ENCODE assay signal across 14 cellular contexts in the genomic region with DNA sequence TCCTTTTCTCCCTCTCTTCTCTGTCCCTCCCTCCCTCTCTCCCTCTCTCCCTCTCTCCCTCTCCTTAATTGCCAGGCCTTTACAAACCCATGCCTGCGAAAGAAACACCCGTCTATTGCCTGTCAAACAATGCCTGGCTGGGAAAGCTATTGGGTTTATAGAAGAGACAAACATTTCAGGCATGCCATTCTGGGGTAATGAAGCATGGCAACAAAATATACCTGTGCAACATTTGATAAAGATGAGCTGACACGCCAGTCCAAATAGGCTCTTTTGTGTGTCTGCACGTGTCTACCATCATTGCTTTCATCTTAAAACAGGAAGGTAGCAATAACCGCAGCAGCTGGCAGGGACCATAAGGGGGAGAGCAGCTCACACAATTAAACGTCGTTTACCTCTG.
DNase-seq lines count a peak whose midpoint lies in the region; FAIRE-seq and TF ChIP-seq lines count a peak whose summit lies in the region.
"Had no signal": no experiment of that assay in that cellular context is flagged by ENCODE, and none has a peak within 500 bp of the region (broad histone marks: within the 10 kb centered on the region; RNA-seq: fewer than 3 reads in every experiment).

No MANE protein-coding gene starts in this region.

- CTCF ChIA-PET in activated naive CD4-positive, alpha-beta T cell treated with anti-CD3 and anti-CD28 coated beads for 36 hours (lab: Charles Lee) = no interaction called here

- FAIRE-seq in frontal cortex (lab: Jason Lieb, UNC) = no peak

- intact Hi-C loops in activated naive CD4-positive, alpha-beta T cell treated with anti-CD3 and anti-CD28 coated beads for 36 hours (cut with micrococcal nuclease) = no loop called here

- no peak overlapping the region for H3K4me3 Mint-ChIP-seq in activated naive CD4-positive, alpha-beta T cell treated with anti-CD3 and anti-CD28 coated beads for 36 hours
- H3K4me3 Mint-ChIP-seq in HFFc6 = no peak overlapping the region
- H3K4me3 Mint-ChIP-seq: activated CD4-positive, alpha-beta memory T cell treated with anti-CD3 and anti-CD28 coated beads for 36 hours had no signal

- no peak overlapping the region for H3K27ac Mint-ChIP-seq in activated naive CD4-positive, alpha-beta T cell treated with anti-CD3 and anti-CD28 coated beads for 36 hours
- H3K27ac Mint-ChIP-seq in HFFc6 = no peak overlapping the region
- H3K27ac Mint-ChIP-seq: activated CD4-positive, alpha-beta memory T cell treated with anti-CD3 and anti-CD28 coated beads for 36 hours had no signal

- H3K36me3 Mint-ChIP-seq in activated naive CD4-positive, alpha-beta T cell treated with anti-CD3 and anti-CD28 coated beads for 36 hours (ENCODE audit: low read depth) = no peaks in the 10 kb centered on the region
- H3K36me3 Mint-ChIP-seq in HFFc6 (ENCODE audit: low read depth) = no peaks in the 10 kb centered on the region
- H3K36me3 Mint-ChIP-seq: activated CD4-positive, alpha-beta memory T cell treated with anti-CD3 and anti-CD28 coated beads for 36 hours had no signal

- DNase-seq in activated naive CD4-positive, alpha-beta T cell treated with anti-CD3 and anti-CD28 coated beads for 36 hours = peak; percentile 39
- DNase-seq in activated naive CD4-positive, alpha-beta T cell treated with anti-CD3 and anti-CD28 coated beads, Interleukin-2, amount 50 U/mL, for 16 hours = no peak
- peak; percentile 98 for DNase-seq in NCI-H1930 (lab: John Stamatoyannopoulos, UW)
- peak; percentile 59 for DNase-seq in SW480 (ENCODE audit: low spot score)
- DNase-seq in GM10266 (ENCODE audit: extremely low spot score) = no peak
- DNase-seq in frontal cortex (ENCODE audit: low spot score in 2 of 2) = no peak
- DNase-seq in GDM1 (lab: John Stamatoyannopoulos, UW) = no peak
- no peak for DNase-seq in HFFc6
- DNase-seq: activated CD4-positive, alpha-beta memory T cell treated with anti-CD3 and anti-CD28 coated beads for 36 hours; body of pancreas; gastrocnemius medialis; islet precursor cell; T1000; tibial artery had no signal

- TF ChIP-seq CTCF in GM10266 (IDR thresholded peaks at IDR 0.05; ENCODE audit: control insufficient read depth, insufficient read depth, low read depth, missing control alignments) = no peak
- no peak for TF ChIP-seq CTCF in HFFc6 (IDR thresholded peaks at IDR 0.05)

- H3K4me1 Mint-ChIP-seq in activated naive CD4-positive, alpha-beta T cell treated with anti-CD3 and anti-CD28 coated beads for 36 hours (ENCODE audit: low read depth) = peaks cover 21% of the 10 kb centered on the region
- peaks cover 14% of the 10 kb centered on the region for H3K4me1 Mint-ChIP-seq in HFFc6 (ENCODE audit: low read depth)

- H3K27me3 Mint-ChIP-seq in activated naive CD4-positive, alpha-beta T cell treated with anti-CD3 and anti-CD28 coated beads for 36 hours (ENCODE audit: low read depth) = peaks cover 5% of the 10 kb centered on the region
- peaks cover 5% of the 10 kb centered on the region for H3K27me3 Mint-ChIP-seq in HFFc6 (ENCODE audit: insufficient read depth)

- H3K9me3 Mint-ChIP-seq in activated naive CD4-positive, alpha-beta T cell treated with anti-CD3 and anti-CD28 coated beads for 36 hours = no peaks in the 10 kb centered on the region
- no peaks in the 10 kb centered on the region; the same call in 1 of the 2 replicates for H3K9me3 Mint-ChIP-seq in HFFc6
- H3K9me3 Mint-ChIP-seq: activated CD4-positive, alpha-beta memory T cell treated with anti-CD3 and anti-CD28 coated beads for 36 hours had no signal

Comparison
In these comparisons a context has a peak if more than half of its experiments do, and no peak if none do; other contexts are left out.
1. DNase-seq: peak in activated naive CD4-positive, alpha-beta T cell treated with anti-CD3 and anti-CD28 coated beads for 36 hours (single experiment), NCI-H1930 (2 of 2) and SW480 (single experiment); none in activated naive CD4-positive, alpha-beta T cell treated with anti-CD3 and anti-CD28 coated beads, Interleukin-2, amount 50 U/mL, for 16 hours (single experiment), GM10266 (single experiment), frontal cortex (0 of 2), GDM1 (single experiment) and HFFc6 (single experiment).